ENCODE assay signal across 27 cellular contexts in the genomic region with DNA sequence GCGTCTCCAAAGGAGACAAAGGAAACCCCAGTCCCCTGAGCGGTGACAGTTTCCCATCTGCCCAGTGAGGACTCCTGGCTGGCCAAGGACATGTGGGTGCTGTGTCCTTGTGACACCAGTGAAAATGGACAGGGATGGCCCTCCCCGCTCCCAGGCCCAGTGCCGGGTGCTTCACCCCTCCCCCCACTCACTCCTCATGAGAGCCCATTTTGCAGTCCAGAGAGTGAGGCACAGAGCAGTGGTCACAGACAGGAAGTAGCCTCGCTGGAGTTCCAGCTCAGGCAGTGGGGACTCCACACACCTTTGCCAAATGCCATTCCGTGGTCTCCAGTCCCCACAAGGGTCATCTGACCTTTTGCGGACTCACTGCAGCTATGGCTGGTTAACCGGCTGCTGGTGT.
"Had no signal": no experiment of that assay in that cellular context is flagged by ENCODE, and none has a peak within 500 bp of the region (broad histone marks: within the 10 kb centered on the region; RNA-seq: fewer than 3 reads in every experiment).

No MANE protein-coding gene starts in this region.

- H3K36me3 ChIP-seq: neural progenitor cell, neutrophil, pancreas, prostate gland, right lobe of liver, spleen, stomach, thoracic aorta, thyroid gland, tibial nerve, upper lobe of left lung, vagina had no signal

- H3K4me1 ChIP-seq: neural progenitor cell, pancreas, prostate gland, right lobe of liver, spleen, stomach, thyroid gland, tibial nerve, upper lobe of left lung, vagina had no signal

- H3K27me3 ChIP-seq: neural progenitor cell, neutrophil, pancreas, right lobe of liver, thyroid gland, tibial nerve, upper lobe of left lung, vagina had no signal

- FAIRE-seq: pancreas, urothelium cell line had no signal

- H3K4me3 ChIP-seq: neural progenitor cell, pancreas, prostate gland, right lobe of liver, skin epidermis, smooth muscle cell, spleen, stomach, thoracic aorta, thyroid gland, tibial nerve, upper lobe of left lung, vagina had no signal

- H3K9me3 ChIP-seq: neutrophil, pancreas, prostate gland, right lobe of liver, stomach, thoracic aorta, thyroid gland, tibial nerve, upper lobe of left lung, vagina had no signal

- ATAC-seq: naive thymus-derived CD4-positive, alpha-beta T cell; natural killer cell; right cardiac atrium; right lobe of liver; stimulated activated naive B cell treated with anti-CD40 and anti-IgM and Interleukin-4, amounts not matched to agents 10 μg/mL and 1 μg/mL and 100 μg/mL, for 72 hours had no signal

- H3K4me2 ChIP-seq: neural progenitor cell, smooth muscle cell had no signal

- DNase-seq: naive thymus-derived CD4-positive, alpha-beta T cell; natural killer cell; nucleus accumbens; pancreas; retina; right cardiac atrium; right lobe of liver; spleen; stimulated activated CD4-positive, alpha-beta T cell treated with anti-CD3 and anti-CD28 coated beads, Interleukin-12 subunit alpha, Interleukin-12 subunit beta, amount 100 ng/mL, for 4 hours; stimulated activated CD4-positive, alpha-beta T cell treated with anti-CD3 and anti-CD28 coated beads, Interleukin-1b, Interleukin-23, amount 100 ng/mL, for 48 hours; stimulated activated CD4-positive, alpha-beta T cell treated with anti-CD3 and anti-CD28 coated beads, Interleukin-2, amount 100 ng/mL, for 48 hours; stimulated activated CD4-positive, alpha-beta T cell treated with anti-CD3 and anti-CD28 coated beads, Interleukin-4, amount 100 ng/mL, for 24 hours; stimulated activated naive B cell treated with anti-CD40 and anti-IgM and Interleukin-4, amounts not matched to agents 10 μg/mL and 1 μg/mL and 100 μg/mL, for 72 hours; stimulated activated naive CD4-positive, alpha-beta T cell treated with Interleukin-2 at 50 U/mL for 16 hours; stomach; trophoblast cell; upper lobe of left lung had no signal

- H3K27ac ChIP-seq: neural progenitor cell, neutrophil, pancreas, prostate gland, right lobe of liver, skin epidermis, spleen, stomach, thoracic aorta, thyroid gland, tibial nerve, upper lobe of left lung, vagina had no signal

- H3K9ac ChIP-seq: neural progenitor cell had no signal

- H2AFZ ChIP-seq: neural progenitor cell had no signal
